ENCODE assay signal across 27 cellular contexts in the genomic region with DNA sequence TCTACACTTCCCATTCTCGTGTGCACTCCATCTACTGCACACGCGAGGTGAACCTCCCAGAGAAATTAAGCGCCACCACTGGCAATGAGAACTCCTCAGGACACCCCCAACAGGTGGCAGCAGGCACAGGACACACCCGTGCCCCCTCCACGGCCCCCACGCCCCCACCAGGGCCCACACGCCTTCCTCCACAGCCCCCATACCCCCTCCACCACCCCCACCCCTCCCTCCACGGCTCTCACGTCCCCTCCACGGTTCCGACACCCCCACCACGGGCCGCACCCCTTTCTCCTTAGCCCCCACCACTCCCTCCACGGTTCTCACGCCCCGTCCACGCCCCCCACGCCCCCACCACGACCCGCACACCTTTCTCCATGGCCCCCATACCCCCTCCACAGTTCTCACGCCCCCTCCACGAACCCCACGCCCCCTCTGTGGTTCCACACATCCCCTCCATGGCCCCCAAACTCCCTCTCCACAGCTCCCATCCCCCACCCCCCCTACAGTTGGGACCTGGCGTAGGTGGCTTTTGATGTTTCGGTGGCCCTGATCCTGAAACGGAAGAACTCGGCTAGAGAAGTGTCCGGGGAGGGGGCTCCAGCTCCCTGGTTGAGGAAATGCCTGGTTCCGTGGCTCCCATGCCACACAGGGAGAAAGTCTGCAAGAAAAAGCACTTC.
DNase-seq lines count a peak whose midpoint lies in the region; ATAC-seq and TF ChIP-seq lines count a peak whose summit lies in the region.
"Had no signal": no experiment of that assay in that cellular context is flagged by ENCODE, and none has a peak within 500 bp of the region (broad histone marks: within the 10 kb centered on the region; RNA-seq: fewer than 3 reads in every experiment).

No MANE protein-coding gene starts in this region.

- H3K27ac ChIP-seq in RWPE2 (ENCODE audit: poor library complexity, severe bottlenecking) (no peak overlapping the region), neural progenitor cell (no peak overlapping the region), testis (peak overlapping the region in 1 of 2 donors; percentile 59), right lobe of liver (no peak overlapping the region)

- peaks cover 71% of the 10 kb centered on the region for H4K20me1 ChIP-seq in neural progenitor cell (ENCODE audit: low read depth)

- H3K9me3 Mint-ChIP-seq in dendritic cell treated with granulocyte-macrophage colony-stimulating factor and Interleukin-4, amounts not matched to agents 40 ng/mL and 50 ng/mL, for 4 days, result no peaks in the 10 kb centered on the region
- H3K9me3 Mint-ChIP-seq in neural progenitor cell, result peaks cover 13% of the 10 kb centered on the region
- H3K9me3 Mint-ChIP-seq: CD4-positive, alpha-beta memory T cell had no signal

- H3K36me3 Mint-ChIP-seq in dendritic cell treated with granulocyte-macrophage colony-stimulating factor and Interleukin-4, amounts not matched to agents 40 ng/mL and 50 ng/mL, for 4 days (ENCODE audit: low read depth), result peaks cover 62% of the 10 kb centered on the region
- peaks cover 42% of the 10 kb centered on the region for H3K36me3 Mint-ChIP-seq in neural progenitor cell
- H3K36me3 Mint-ChIP-seq: CD4-positive, alpha-beta memory T cell had no signal

- H3K27me3 Mint-ChIP-seq in dendritic cell treated with granulocyte-macrophage colony-stimulating factor and Interleukin-4, amounts not matched to agents 40 ng/mL and 50 ng/mL, for 4 days, result no peaks in the 10 kb centered on the region
- peaks cover 11% of the 10 kb centered on the region for H3K27me3 Mint-ChIP-seq in neural progenitor cell (ENCODE audit: insufficient read depth, low read depth)
- H3K27me3 Mint-ChIP-seq: CD4-positive, alpha-beta memory T cell had no signal

- H3K27me3 ChIP-seq in RWPE2 (ENCODE audit: insufficient read depth, poor library complexity, severe bottlenecking) (no peaks in the 10 kb centered on the region), neural progenitor cell (no peaks in the 10 kb centered on the region), testis (no peaks in the 10 kb centered on the region), right lobe of liver (no peaks in the 10 kb centered on the region)

- peaks cover 3% of the 10 kb centered on the region for H3F3A ChIP-seq in neural progenitor cell (ENCODE audit: low read depth)

- H3K4me2 ChIP-seq in neural progenitor cell, result no peak overlapping the region

- no peak overlapping the region for H3K4me3 ChIP-seq in RWPE2 (ENCODE audit: severe bottlenecking)
- H3K4me3 ChIP-seq in neural progenitor cell, result no peak overlapping the region
- no peak overlapping the region for H3K4me3 ChIP-seq in testis
- H3K4me3 ChIP-seq in right lobe of liver, result no peak overlapping the region
- H3K4me3 ChIP-seq: GM12878 had no signal

- TF ChIP-seq POLR2A in testis (IDR thresholded peaks at IDR 0.05) (no peak), right lobe of liver (IDR thresholded peaks at IDR 0.05) (no peak)

- no peak overlapping the region for H3K9ac ChIP-seq in neural progenitor cell

- peak overlapping the region; percentile 67 for H3K27ac Mint-ChIP-seq in dendritic cell treated with granulocyte-macrophage colony-stimulating factor and Interleukin-4, amounts not matched to agents 40 ng/mL and 50 ng/mL, for 4 days
- H3K27ac Mint-ChIP-seq in neural progenitor cell, result peak overlapping the region; percentile 16

- H3K9me3 ChIP-seq in RWPE2 (ENCODE audit: severe bottlenecking) (no peaks in the 10 kb centered on the region), neural progenitor cell (ENCODE audit: low read depth) (no peaks in the 10 kb centered on the region), testis (no peaks in the 10 kb centered on the region), right lobe of liver (no peaks in the 10 kb centered on the region)

- ATAC-seq in RWPE2 (ENCODE audit: low read depth) (no peak), right lobe of liver (no peak)
- ATAC-seq: GM12878, HCT116, HepG2, PC-3 had no signal

- DNase-seq in RWPE2 (ENCODE audit: low spot score) (peak; percentile 34), neural progenitor cell (ENCODE audit: low spot score) (no peak), testis (peak; percentile 8), hepatic stellate cell (ENCODE audit: low spot score) (no peak), NCI-H82 treated with DMSO at 0.1 percent for 48 hours (lab: John Stamatoyannopoulos, UW; ENCODE audit: unreplicated experiment) (no peak), right lobe of liver (no peak)
- DNase-seq: C1 segment of cervical spinal cord; CD4-positive, alpha-beta memory T cell; COR-L47; EL; GDM1; Karpas-422; NCI-H1092; NCI-H1417 treated with DMSO at 0.1 percent for 48 hours; NCI-H1694 treated with DMSO at 0.1 percent for 48 hours; NCI-H2081 treated with DMSO at 0.1 percent for 48 hours; NCI-H2171; NCI-H226; NCI-H510A treated with DMSO at 0.1 percent for 48 hours; NCI-H774; NK-92 treated with Interleukin-12 subunit alpha and Interleukin-12 subunit beta, amount 100 ng/mL, for 24 hours; PC-3; Right ventricle myocardium superior had no signal

- H2AFZ ChIP-seq in neural progenitor cell (replicated peaks), result no peak overlapping the region

- intact Hi-C loops in dendritic cell treated with granulocyte-macrophage colony-stimulating factor and Interleukin-4, amounts not matched to agents 40 ng/mL and 50 ng/mL, for 4 days (cut with micrococcal nuclease), result no loop called here
- intact Hi-C loops in testis (cut with DNase I; ENCODE audit: low total_unique reads), result no loop called here
- intact Hi-C loops in right lobe of liver (cut with DNase I), result no loop called here

- WGBS in testis, 2 donors, result 91% methylated on average over 26 to 30 of the region's 30 CpGs
- 91% methylated on average over 30 of the region's 30 CpGs for WGBS in right lobe of liver (ENCODE audit: insufficient coverage, low coverage, low lambda C conversion rate, missing lambda C conversion rate)

- H3K4me1 Mint-ChIP-seq in dendritic cell treated with granulocyte-macrophage colony-stimulating factor and Interleukin-4, amounts not matched to agents 40 ng/mL and 50 ng/mL, for 4 days (ENCODE audit: low read depth), result peaks cover 45% of the 10 kb centered on the region
- H3K4me1 Mint-ChIP-seq in neural progenitor cell, result peaks cover 12% of the 10 kb centered on the region

- no peaks in the 10 kb centered on the region; the same call in 1 of the 2 replicates for H3K36me3 ChIP-seq in RWPE2 (ENCODE audit: low read depth)
- H3K36me3 ChIP-seq in neural progenitor cell, result no peaks in the 10 kb centered on the region
- no peaks in the 10 kb centered on the region for H3K36me3 ChIP-seq in testis (ENCODE audit: low read depth, missing control alignments)
- peaks cover 0 to 8% (median 4%) of the 10 kb centered on the region in 4 donors for H3K36me3 ChIP-seq in right lobe of liver

- TF ChIP-seq CTCF in RWPE2 (IDR thresholded peaks at IDR 0.05; ENCODE audit: poor library complexity, severe bottlenecking), result no peak
- TF ChIP-seq CTCF in neural progenitor cell (IDR thresholded peaks at IDR 0.05), result no peak
- no peak for TF ChIP-seq CTCF in testis (IDR thresholded peaks at IDR 0.05)
- no peak for TF ChIP-seq CTCF in right lobe of liver (IDR thresholded peaks at IDR 0.05)

- H3K4me3 Mint-ChIP-seq in dendritic cell treated with granulocyte-macrophage colony-stimulating factor and Interleukin-4, amounts not matched to agents 40 ng/mL and 50 ng/mL, for 4 days, result no peak overlapping the region
- H3K4me3 Mint-ChIP-seq in neural progenitor cell, result no peak overlapping the region
- H3K4me3 Mint-ChIP-seq: CD4-positive, alpha-beta memory T cell had no signal

- H3K79me2 ChIP-seq in neural progenitor cell (ENCODE audit: low read depth), result peaks cover 52% of the 10 kb centered on the region

- no peaks in the 10 kb centered on the region for H3K4me1 ChIP-seq in RWPE2 (ENCODE audit: insufficient read depth, poor library complexity, severe bottlenecking)
- H3K4me1 ChIP-seq in neural progenitor cell, result no peaks in the 10 kb centered on the region
- peaks cover 17% of the 10 kb centered on the region for H3K4me1 ChIP-seq in testis
- H3K4me1 ChIP-seq in right lobe of liver, result no peaks in the 10 kb centered on the region

Comparison
In these comparisons a context has a peak if more than half of its experiments do, and no peak if none do; other contexts are left out.
1. DNase-seq: peak in RWPE2 (single experiment) and testis (single experiment); none in neural progenitor cell (single experiment), hepatic stellate cell (single experiment), NCI-H82 treated with DMSO at 0.1 percent for 48 hours (single experiment) and right lobe of liver (0 of 3).